15 cellular contexts compared by ENCODE assay signal in genomic region chr6:140203611-140204553, GRCh38.
DNase-seq lines count a peak whose midpoint lies in the region; ATAC-seq and TF ChIP-seq lines count a peak whose summit lies in the region.
"Had no signal": no experiment of that assay in that cellular context is flagged by ENCODE, and none has a peak within 500 bp of the region (broad histone marks: within the 10 kb centered on the region; RNA-seq: fewer than 3 reads in every experiment).

No MANE protein-coding gene starts in this region.

- H2BK15ac ChIP-seq in mesenchymal stem cell (ENCODE audit: low read depth, poor library complexity, severe bottlenecking): no peak overlapping the region

- peaks cover 42% of the 10 kb centered on the region for H3K4me1 Mint-ChIP-seq in chondrocyte (ENCODE audit: low read depth)
- no peaks in the 10 kb centered on the region for H3K4me1 Mint-ChIP-seq in CD14-positive monocyte
- H3K4me1 Mint-ChIP-seq: neural crest cell; stimulated activated effector memory CD8-positive, alpha-beta T cell treated with anti-CD3 and anti-CD28 coated beads, Interleukin-12 subunit alpha, Interleukin-12 subunit beta, amount 100 ng/mL, for 72 hours had no signal

- no peak overlapping the region for H2AFZ ChIP-seq in mesenchymal stem cell (ENCODE audit: low read depth, low read length)

- TF ChIP-seq CTCF in chondrocyte (IDR thresholded peaks at IDR 0.05): no peak
- TF ChIP-seq CTCF in CD14-positive monocyte (IDR thresholded peaks at IDR 0.05): no peak

- no peak overlapping the region for H3K4ac ChIP-seq in mesenchymal stem cell (ENCODE audit: low read depth in 1 of 2, low read length in 2 of 2)

- H3K4me3 Mint-ChIP-seq in chondrocyte (ENCODE audit: unreplicated experiment) (peak overlapping the region; percentile 19), CD14-positive monocyte (no peak overlapping the region)
- H3K4me3 Mint-ChIP-seq: neural crest cell; stimulated activated effector memory CD8-positive, alpha-beta T cell treated with anti-CD3 and anti-CD28 coated beads, Interleukin-12 subunit alpha, Interleukin-12 subunit beta, amount 100 ng/mL, for 72 hours had no signal

- H3K9ac ChIP-seq in mesenchymal stem cell (ENCODE audit: low read length): no peak overlapping the region

- H3K4me2 ChIP-seq in mesenchymal stem cell (ENCODE audit: low read length, poor library complexity, severe bottlenecking): no peak overlapping the region

- WGBS in mesenchymal stem cell: 0% methylated on average over 1 of the region's 2 CpGs

- no peaks in the 10 kb centered on the region for H3K9me3 ChIP-seq in mesenchymal stem cell (ENCODE audit: control insufficient read depth, low read length)

- H2AK5ac ChIP-seq in mesenchymal stem cell (ENCODE audit: low read length, severe bottlenecking): no peak overlapping the region

- H3K36me3 ChIP-seq in mesenchymal stem cell (ENCODE audit: control insufficient read depth in 1 of 2, insufficient read depth in 2 of 2, low read depth in 1 of 2, low read length in 2 of 2): no peaks in the 10 kb centered on the region

- H3K36me3 Mint-ChIP-seq in chondrocyte (ENCODE audit: low read depth): peaks cover 1% of the 10 kb centered on the region
- H3K36me3 Mint-ChIP-seq in CD14-positive monocyte: no peaks in the 10 kb centered on the region
- H3K36me3 Mint-ChIP-seq: stimulated activated effector memory CD8-positive, alpha-beta T cell treated with anti-CD3 and anti-CD28 coated beads, Interleukin-12 subunit alpha, Interleukin-12 subunit beta, amount 100 ng/mL, for 72 hours had no signal

- DNase-seq in EH (ENCODE audit: low read depth) (peak; percentile 88), NCI-H1105 treated with DMSO at 0.1 percent for 48 hours (lab: John Stamatoyannopoulos, UW) (peak; percentile 74), chondrocyte (ENCODE audit: low spot score) (no peak), mesenchymal stem cell (peak; percentile 90), CD14-positive monocyte (ENCODE audit: low spot score) (no peak), left colon (no peak)
- no peak for DNase-seq in central memory CD4-positive, alpha-beta T cell
- DNase-seq: H7, kidney glomerular epithelial cell, SHP77 treated with DMSO at 0.1 percent for 48 hours had no signal

- no peak overlapping the region for H2BK5ac ChIP-seq in mesenchymal stem cell (ENCODE audit: low read depth, low read length, poor library complexity, severe bottlenecking)

- H3K27ac Mint-ChIP-seq in chondrocyte (ENCODE audit: unreplicated experiment): peak overlapping the region; percentile 84
- H3K27ac Mint-ChIP-seq in CD14-positive monocyte: no peak overlapping the region
- H3K27ac Mint-ChIP-seq: stimulated activated effector memory CD8-positive, alpha-beta T cell treated with anti-CD3 and anti-CD28 coated beads, Interleukin-12 subunit alpha, Interleukin-12 subunit beta, amount 100 ng/mL, for 72 hours had no signal

- no peak for ATAC-seq in GM21447 (IDR thresholded peaks at IDR 0.05; ENCODE audit: unreplicated experiment)
- ATAC-seq in left colon: no peak
- ATAC-seq: esophagus mucosa; stimulated activated effector memory CD8-positive, alpha-beta T cell treated with anti-CD3 and anti-CD28 coated beads, Interleukin-12 subunit alpha, Interleukin-12 subunit beta, amount 100 ng/mL, for 72 hours had no signal

- no peak overlapping the region for H3K4me3 ChIP-seq in mesenchymal stem cell (ENCODE audit: insufficient read depth in 1 of 2, low read depth in 1 of 2, low read length in 2 of 2)

- H3K79me1 ChIP-seq in mesenchymal stem cell (replicated peaks; ENCODE audit: low read length, poor library complexity, severe bottlenecking): no peaks in the 10 kb centered on the region

- H3K27me3 ChIP-seq in mesenchymal stem cell (ENCODE audit: control insufficient read depth in 1 of 2, insufficient read depth in 1 of 2, low read length in 2 of 2): no peaks in the 10 kb centered on the region

- no peak overlapping the region for H3K14ac ChIP-seq in mesenchymal stem cell (ENCODE audit: low read length in 2 of 2)

- peak overlapping the region in 1 of 2 experiments; percentile 54 for H3K18ac ChIP-seq in mesenchymal stem cell (ENCODE audit: low read depth in 1 of 2, low read length in 2 of 2)

- intact Hi-C loops in CD14-positive monocyte (cut with micrococcal nuclease): no loop called here
- intact Hi-C loops in left colon (cut with DNase I, micrococcal nuclease): no loop called here

- H4K8ac ChIP-seq in mesenchymal stem cell (ENCODE audit: low read length): no peak overlapping the region

- H2BK12ac ChIP-seq in mesenchymal stem cell (ENCODE audit: low read length in 2 of 2): no peak overlapping the region

- no peak overlapping the region for H4K91ac ChIP-seq in mesenchymal stem cell (ENCODE audit: low read length)

- H3K27me3 Mint-ChIP-seq in chondrocyte (ENCODE audit: low read depth) (no peaks in the 10 kb centered on the region), CD14-positive monocyte (ENCODE audit: low read depth in 3 of 3) (no peaks in the 10 kb centered on the region)

- no peak overlapping the region for H3K27ac ChIP-seq in mesenchymal stem cell (ENCODE audit: low read length, poor library complexity, severe bottlenecking)
- H3K27ac ChIP-seq: VCaP had no signal

- no peak overlapping the region for H3K23ac ChIP-seq in mesenchymal stem cell (ENCODE audit: low read length in 2 of 2)

- peak overlapping the region; percentile 34 for H2BK120ac ChIP-seq in mesenchymal stem cell (ENCODE audit: low read depth, low read length)

- H3K4me1 ChIP-seq in mesenchymal stem cell (ENCODE audit: control insufficient read depth, insufficient read depth, low read depth, low read length): no peaks in the 10 kb centered on the region

- H3K9me3 Mint-ChIP-seq in chondrocyte (ENCODE audit: low read depth) (peaks cover 10% of the 10 kb centered on the region), CD14-positive monocyte (peaks cover 0 to 4% (median 2%) of the 10 kb centered on the region in 7 donors)
- H3K9me3 Mint-ChIP-seq: stimulated activated effector memory CD8-positive, alpha-beta T cell treated with anti-CD3 and anti-CD28 coated beads, Interleukin-12 subunit alpha, Interleukin-12 subunit beta, amount 100 ng/mL, for 72 hours had no signal

Comparison
In these comparisons a context has a peak if more than half of its experiments do, and no peak if none do; other contexts are left out.
1. DNase-seq: peak in EH (single experiment), NCI-H1105 treated with DMSO at 0.1 percent for 48 hours (single experiment) and mesenchymal stem cell (single experiment); none in chondrocyte (single experiment), CD14-positive monocyte (single experiment), left colon (0 of 2) and central memory CD4-positive, alpha-beta T cell (single experiment).